Comparison of ENCODE assay signal across 2 cellular contexts in genomic region chr17:47839899-47840741, GRCh38.
TF ChIP-seq lines count a peak whose summit lies in the region.

No MANE protein-coding gene starts in this region.

TF ChIP-seq in GM12878, 131 proteins besides CTCF, POLR2A, EP300 and RAD21:
- TF ChIP-seq IKZF1 (conservative IDR thresholded peaks at IDR 0.05) (no peak), NR2F1 (conservative IDR thresholded peaks at IDR 0.05) (no peak), MLLT1 (IDR thresholded peaks at IDR 0.05) (no peak), GATAD2B (conservative IDR thresholded peaks at IDR 0.05; ENCODE audit: low read depth) (no peak), MXI1 (IDR thresholded peaks at IDR 0.05; ENCODE audit: low read depth, low read length) (no peak), RELA (IDR thresholded peaks at IDR 0.05; ENCODE audit: borderline replicate concordance, partially characterized antibody) (no peak), REST (IDR thresholded peaks at IDR 0.05; ENCODE audit: low read depth, low read length) (no peak), CHD1 (IDR thresholded peaks at IDR 0.05; ENCODE audit: low read depth, low read length) (no peak), EED (IDR thresholded peaks at IDR 0.05; ENCODE audit: low read depth) (no peak), ZNF687 (IDR thresholded peaks at IDR 0.05) (no peak), JUND (IDR thresholded peaks at IDR 0.05; ENCODE audit: low read depth, low read length) (no peak), EGR1 (IDR thresholded peaks at IDR 0.05; ENCODE audit: borderline replicate concordance in 1 of 2, low read depth in 2 of 2, low read length in 2 of 2) (no peak), ZNF622 (IDR thresholded peaks at IDR 0.05) (no peak)

TF ChIP-seq in HEK293T, 16 proteins besides CTCF, POLR2A, EP300 and RAD21:
- no peak for TF ChIP-seq NFRKB (IDR thresholded peaks at IDR 0.05)
- TF ChIP-seq FOXM1 (IDR thresholded peaks at IDR 0.05; ENCODE audit: borderline replicate concordance): no peak
- no peak for TF ChIP-seq FOXA1 (IDR thresholded peaks at IDR 0.05)
- TF ChIP-seq L3MBTL2 (conservative IDR thresholded peaks at IDR 0.05): no peak
TF ChIP-seq in HEK293T: peak in this region for 0.
